ENCODE assay signal across 17 cellular contexts in the genomic region with DNA sequence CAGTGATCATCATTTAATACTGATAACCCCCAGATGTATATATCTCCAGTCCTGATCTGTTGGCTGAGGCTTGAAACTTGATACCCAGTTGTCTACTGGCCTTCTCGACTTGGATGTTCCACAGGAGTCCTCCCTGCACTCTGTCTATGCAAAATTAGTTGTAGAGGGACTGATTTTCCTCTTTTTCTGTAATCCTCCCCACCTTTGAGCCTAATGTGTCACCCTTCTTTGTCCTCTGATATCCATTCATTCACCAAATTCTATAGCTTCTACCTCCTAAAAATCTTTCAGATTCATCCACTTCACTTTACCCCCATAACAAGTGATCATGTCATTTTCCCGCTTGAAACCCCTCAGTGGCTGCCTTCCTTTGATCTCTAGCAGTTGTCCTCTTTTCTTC. TPM values are rescaled to one million over a fixed set of nuclear protein-coding genes. Genes with fewer than 3 reads are reported as not detected.
A peak's percentile ranks its signal among the peaks of the same experiment; 100 is the strongest.
DNase-seq lines count a peak whose midpoint lies in the region; ATAC-seq and TF ChIP-seq lines count a peak whose summit lies in the region.
"Had no signal": no experiment of that assay in that cellular context is flagged by ENCODE, and none has a peak within 500 bp of the region (broad histone marks: within the 10 kb centered on the region; RNA-seq: fewer than 3 reads in every experiment).

No MANE protein-coding gene starts in this region.

- H3K27me3 Mint-ChIP-seq in T-helper 17 cell = no peaks in the 10 kb centered on the region
- no peaks in the 10 kb centered on the region for H3K27me3 Mint-ChIP-seq in memory B cell
- H3K27me3 Mint-ChIP-seq: B cell; CD4-positive, alpha-beta T cell; CD8-positive, alpha-beta memory T cell had no signal

- H3K4me1 ChIP-seq in HEK293 (ENCODE audit: control insufficient read depth, insufficient read depth, low read length) (no peaks in the 10 kb centered on the region), MM.1S (ENCODE audit: low read length) (no peaks in the 10 kb centered on the region)
- H3K4me1 ChIP-seq: BLaER1 treated with 17β-estradiol and CSF1 and Interleukin-3, amounts not matched to agents 10 nM and 100 nM; HAP-1 had no signal

- TF ChIP-seq CTCF in HEK293 (tag by site-specific recombination; IDR thresholded peaks at IDR 0.05) (no peak), MM.1S (IDR thresholded peaks at IDR 0.05; ENCODE audit: low read length) (no peak)

- POLR2A ChIA-PET in HEK293 (lab: Yijun Ruan, JAX) = no interaction called here

- H4K20me1 ChIP-seq in MM.1S (ENCODE audit: insufficient read depth, low read length) = no peaks in the 10 kb centered on the region
- H4K20me1 ChIP-seq: BLaER1 treated with 17β-estradiol and CSF1 and Interleukin-3, amounts not matched to agents 10 nM and 100 nM had no signal

- H3K4me1 Mint-ChIP-seq in T-helper 17 cell (peaks cover 7% of the 10 kb centered on the region), memory B cell (peaks cover 1% of the 10 kb centered on the region)
- H3K4me1 Mint-ChIP-seq: B cell; CD14-positive monocyte; CD8-positive, alpha-beta memory T cell had no signal

- ATAC-seq in T-helper 17 cell (no peak), memory B cell (ENCODE audit: low read depth) (no peak), GM18909 (IDR thresholded peaks at IDR 0.05; ENCODE audit: poor library complexity, unreplicated experiment) (no peak), GM21423 (IDR thresholded peaks at IDR 0.05; ENCODE audit: unreplicated experiment) (no peak)
- ATAC-seq: GM12878 had no signal

- H3K4me3 Mint-ChIP-seq in T-helper 17 cell = no peak overlapping the region
- no peak overlapping the region for H3K4me3 Mint-ChIP-seq in memory B cell
- H3K4me3 Mint-ChIP-seq: B cell; CD14-positive monocyte; CD4-positive, alpha-beta T cell; CD8-positive, alpha-beta memory T cell had no signal

- no peak for DNase-seq in T-helper 17 cell
- no peak for DNase-seq in memory B cell (ENCODE audit: low spot score in 2 of 2)
- no peak for DNase-seq in MM.1S
- DNase-seq: CD4-positive, alpha-beta T cell; CD8-positive, alpha-beta memory T cell; DMS 273 treated with DMSO at 0.1 percent for 48 hours; EL; GDM1; GOT3 had no signal

- H3K27ac ChIP-seq in HEK293 (ENCODE audit: extremely low read depth, low read depth, low read length) (no peak overlapping the region), MM.1S (ENCODE audit: low read length) (no peak overlapping the region)
- H3K27ac ChIP-seq: BLaER1 treated with 17β-estradiol and CSF1 and Interleukin-3, amounts not matched to agents 10 nM and 100 nM had no signal

- H3K36me3 ChIP-seq in HEK293 (ENCODE audit: control insufficient read depth in 2 of 2, insufficient read depth in 1 of 2, low read length in 2 of 2) (peaks cover 0 to 22% of the 10 kb centered on the region in 2 experiments; a peak in 1 of 3 replicates), MM.1S (replicated peaks; ENCODE audit: insufficient read depth, low read length) (no peaks in the 10 kb centered on the region)

- no peaks in the 10 kb centered on the region for H3K27me3 ChIP-seq in MM.1S (replicated peaks; ENCODE audit: insufficient read depth, low read length)
- H3K27me3 ChIP-seq: BLaER1 treated with 17β-estradiol and CSF1 and Interleukin-3, amounts not matched to agents 10 nM and 100 nM had no signal

- H3K9ac ChIP-seq in MM.1S (ENCODE audit: low read length) = no peak overlapping the region
- H3K9ac ChIP-seq: BLaER1 treated with 17β-estradiol and CSF1 and Interleukin-3, amounts not matched to agents 10 nM and 100 nM had no signal

- no peaks in the 10 kb centered on the region for H3F3A ChIP-seq in MM.1S (ENCODE audit: insufficient read depth, low read length)

- H2AFZ ChIP-seq in MM.1S (ENCODE audit: low read length) = no peak overlapping the region

- H3K4me3 ChIP-seq in HEK293 (ENCODE audit: low read depth, low read length) (no peak overlapping the region), MM.1S (ENCODE audit: low read length) (no peak overlapping the region)
- H3K4me3 ChIP-seq: BLaER1 treated with 17β-estradiol and CSF1 and Interleukin-3, amounts not matched to agents 10 nM and 100 nM; GM12878; HAP-1 had no signal

- H3K36me3 Mint-ChIP-seq in T-helper 17 cell (ENCODE audit: low read depth) (peaks cover 15% of the 10 kb centered on the region), memory B cell (peaks cover 31% of the 10 kb centered on the region)

- no peak overlapping the region for H3K4me2 ChIP-seq in MM.1S (ENCODE audit: low read depth, low read length)
- H3K4me2 ChIP-seq: BLaER1 treated with 17β-estradiol and CSF1 and Interleukin-3, amounts not matched to agents 10 nM and 100 nM had no signal

- H3K79me2 ChIP-seq in MM.1S (ENCODE audit: low read length) = no peaks in the 10 kb centered on the region

- H3K9me3 Mint-ChIP-seq in memory B cell = no peaks in the 10 kb centered on the region
- H3K9me3 Mint-ChIP-seq: CD4-positive, alpha-beta T cell; CD8-positive, alpha-beta memory T cell had no signal

- no peaks in the 10 kb centered on the region for H3K9me3 ChIP-seq in HEK293 (ENCODE audit: control insufficient read depth, insufficient read depth, low read depth, low read length)
- H3K9me3 ChIP-seq in T-helper 17 cell (ENCODE audit: control insufficient read depth, low read length, poor library complexity, severe bottlenecking) = no peaks in the 10 kb centered on the region
- H3K9me3 ChIP-seq in MM.1S (replicated peaks; ENCODE audit: insufficient read depth, low read length) = no peaks in the 10 kb centered on the region
- H3K9me3 ChIP-seq: BLaER1 treated with 17β-estradiol and CSF1 and Interleukin-3, amounts not matched to agents 10 nM and 100 nM; HAP-1 had no signal

- peak overlapping the region; percentile 51 for H3K27ac Mint-ChIP-seq in T-helper 17 cell
- peak overlapping the region; percentile 15 for H3K27ac Mint-ChIP-seq in memory B cell
- H3K27ac Mint-ChIP-seq: B cell; CD4-positive, alpha-beta T cell had no signal

- no peaks in the 10 kb centered on the region for H3K9me2 ChIP-seq in MM.1S (replicated peaks; ENCODE audit: insufficient read depth, low read length)

- CTCF ChIA-PET in HEK293 (lab: Yijun Ruan, JAX) = no interaction called here

TF ChIP-seq in HEK293, 187 proteins besides CTCF, POLR2A, EP300 and RAD21:
- TF ChIP-seq ZNF843 (tag by site-specific recombination; IDR thresholded peaks at IDR 0.05) = no peak
- TF ChIP-seq ZNF561 (tag by site-specific recombination; IDR thresholded peaks at IDR 0.05; ENCODE audit: borderline replicate concordance) = no peak
- TF ChIP-seq BCL11B (tag by site-specific recombination; IDR thresholded peaks at IDR 0.05; ENCODE audit: low read depth) = no peak
- no peak for TF ChIP-seq ZNF560 (tag by site-specific recombination; IDR thresholded peaks at IDR 0.05; ENCODE audit: borderline replicate concordance)
- TF ChIP-seq GLIS1 (tag by site-specific recombination; IDR thresholded peaks at IDR 0.05) = no peak
- TF ChIP-seq KLF8 (tag by site-specific recombination; IDR thresholded peaks at IDR 0.05) = no peak
- TF ChIP-seq ZFP3 (tag by site-specific recombination; IDR thresholded peaks at IDR 0.05; ENCODE audit: low read depth) = no peak
- TF ChIP-seq, protein P1, sequence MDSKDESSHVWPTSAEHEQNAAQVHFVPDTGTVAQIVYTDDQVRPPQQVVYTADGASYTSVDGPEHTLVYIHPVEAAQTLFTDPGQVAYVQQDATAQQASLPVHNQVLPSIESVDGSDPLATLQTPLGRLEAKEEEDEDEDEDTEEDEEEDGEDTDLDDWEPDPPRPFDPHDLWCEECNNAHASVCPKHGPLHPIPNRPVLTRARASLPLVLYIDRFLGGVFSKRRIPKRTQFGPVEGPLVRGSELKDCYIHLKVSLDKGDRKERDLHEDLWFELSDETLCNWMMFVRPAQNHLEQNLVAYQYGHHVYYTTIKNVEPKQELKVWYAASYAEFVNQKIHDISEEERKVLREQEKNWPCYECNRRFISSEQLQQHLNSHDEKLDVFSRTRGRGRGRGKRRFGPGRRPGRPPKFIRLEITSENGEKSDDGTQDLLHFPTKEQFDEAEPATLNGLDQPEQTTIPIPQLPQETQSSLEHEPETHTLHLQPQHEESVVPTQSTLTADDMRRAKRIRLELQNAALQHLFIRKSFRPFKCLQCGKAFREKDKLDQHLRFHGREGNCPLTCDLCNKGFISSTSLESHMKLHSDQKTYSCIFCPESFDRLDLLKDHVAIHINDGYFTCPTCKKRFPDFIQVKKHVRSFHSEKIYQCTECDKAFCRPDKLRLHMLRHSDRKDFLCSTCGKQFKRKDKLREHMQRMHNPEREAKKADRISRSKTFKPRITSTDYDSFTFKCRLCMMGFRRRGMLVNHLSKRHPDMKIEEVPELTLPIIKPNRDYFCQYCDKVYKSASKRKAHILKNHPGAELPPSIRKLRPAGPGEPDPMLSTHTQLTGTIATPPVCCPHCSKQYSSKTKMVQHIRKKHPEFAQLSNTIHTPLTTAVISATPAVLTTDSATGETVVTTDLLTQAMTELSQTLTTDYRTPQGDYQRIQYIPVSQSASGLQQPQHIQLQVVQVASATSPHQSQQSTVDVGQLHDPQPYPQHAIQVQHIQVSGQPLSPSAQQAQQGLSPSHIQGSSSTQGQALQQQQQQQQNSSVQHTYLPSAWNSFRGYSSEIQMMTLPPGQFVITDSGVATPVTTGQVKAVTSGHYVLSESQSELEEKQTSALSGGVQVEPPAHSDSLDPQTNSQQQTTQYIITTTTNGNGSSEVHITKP (tag by site-specific recombination; IDR thresholded peaks at IDR 0.05) = peak; percentile 74

RNA-seq across cellular contexts. Expression of a gene that starts 16.4 kb away (rescaled TPM):
- 10 to 100 TPM; 26.8 to 28.7 TPM for total RNA-seq in T-helper 17 cell

RNA-seq across cellular contexts. Expression of a gene that starts 16.6 kb away (rescaled TPM):
- 10 to 100 TPM; 11.4 to 14.8 TPM for total RNA-seq in T-helper 17 cell
